8 cellular contexts compared by ENCODE assay signal in the genomic region with DNA sequence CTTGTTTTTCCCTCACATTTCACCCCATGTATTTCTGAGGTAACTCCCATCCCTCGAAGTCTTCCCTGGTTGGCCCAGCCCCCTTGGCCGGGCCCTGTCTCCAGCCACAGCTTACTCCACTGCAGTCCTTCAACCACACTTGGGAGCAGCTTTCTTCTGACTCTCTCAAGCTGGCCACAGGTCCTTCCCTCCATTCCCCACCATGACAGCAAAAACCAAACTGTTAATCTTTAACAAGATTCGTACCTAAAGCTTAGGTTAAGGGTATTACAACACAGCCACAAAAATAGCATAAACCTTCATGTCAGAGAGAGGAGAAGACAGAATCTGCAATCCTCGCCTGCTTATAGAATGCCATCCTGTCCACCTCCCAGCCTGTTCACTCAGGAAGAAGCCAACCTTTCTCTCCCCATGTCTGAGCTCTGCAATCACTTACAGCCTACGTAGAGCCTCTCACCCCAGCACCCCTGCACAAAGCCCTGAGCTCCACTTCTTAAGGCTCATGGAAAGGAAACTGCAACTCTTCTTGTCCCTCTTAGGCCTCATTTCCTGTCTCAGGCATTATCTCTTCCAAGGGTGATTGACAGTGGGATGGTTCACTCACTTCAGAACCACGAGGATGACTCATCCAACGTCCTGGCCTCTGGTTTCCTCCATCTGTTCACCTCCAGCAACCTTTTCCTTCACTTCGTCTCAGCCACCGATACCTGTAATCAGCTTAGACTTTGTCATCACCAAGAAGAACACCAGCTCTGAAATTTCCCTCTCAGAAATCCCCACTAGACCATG.
A peak's percentile ranks its signal among the peaks of the same experiment; 100 is the strongest.
DNase-seq lines count a peak whose midpoint lies in the region; ATAC-seq and TF ChIP-seq lines count a peak whose summit lies in the region.

No MANE protein-coding gene starts in this region.

- POLR2A ChIA-PET in CD4-positive, alpha-beta memory T cell (lab: Charles Lee; ENCODE audit: partially characterized antibody) = interaction anchor here (0.6 to 2.2 kb wide), 10 partner anchors 26 to 233 kb away, joined by 3 to 17 read pairs (median 4); partner anchors contain the start of gene TTF2

- intact Hi-C loops in CD4-positive, alpha-beta memory T cell (cut with micrococcal nuclease) = no loop called here

- no peak overlapping the region for H3K4me3 ChIP-seq in CD4-positive, alpha-beta memory T cell (ENCODE audit: low read length in 2 of 2)
- H3K4me3 ChIP-seq in RWPE2 (ENCODE audit: severe bottlenecking) = no peak overlapping the region
- no peak overlapping the region for H3K4me3 ChIP-seq in tibial nerve

- no peaks in the 10 kb centered on the region for H3K27me3 Mint-ChIP-seq in CD4-positive, alpha-beta memory T cell
- no peaks in the 10 kb centered on the region for H3K27me3 Mint-ChIP-seq in brain

- CTCF ChIA-PET in CD4-positive, alpha-beta memory T cell (lab: Charles Lee; ENCODE audit: partially characterized antibody) = interaction anchor here (0.6 to 4.2 kb wide), 10 partner anchors 9 to 233 kb away, joined by 3 to 20 read pairs (median 3); partner anchors contain the start of gene TTF2

- no peaks in the 10 kb centered on the region for H3K36me3 Mint-ChIP-seq in CD4-positive, alpha-beta memory T cell
- no peaks in the 10 kb centered on the region for H3K36me3 Mint-ChIP-seq in brain

- H3K27ac ChIP-seq in CD4-positive, alpha-beta memory T cell (ENCODE audit: low read depth, low read length) = peak overlapping the region; percentile 27
- H3K27ac ChIP-seq in RWPE2 (ENCODE audit: poor library complexity, severe bottlenecking) (peak overlapping the region; percentile 44), tibial nerve (no peak overlapping the region)

- ATAC-seq in GM19395 (IDR thresholded peaks at IDR 0.05; ENCODE audit: unreplicated experiment) (peak; percentile 91), HG03378 (IDR thresholded peaks at IDR 0.05; ENCODE audit: unreplicated experiment) (peak; percentile 87), RWPE2 (ENCODE audit: low read depth) (peak; percentile 94)

- no peak for TF ChIP-seq CTCF in RWPE2 (IDR thresholded peaks at IDR 0.05; ENCODE audit: poor library complexity, severe bottlenecking)
- TF ChIP-seq CTCF in brain (conservative IDR thresholded peaks at IDR 0.05) = no peak
- no peak for TF ChIP-seq CTCF in tibial nerve (IDR thresholded peaks at IDR 0.05)

- DNase-seq in CD4-positive, alpha-beta memory T cell = peak in 3 of 5 donors; percentile 23 to 84 (median 38)
- no peak for DNase-seq in RWPE2 (ENCODE audit: low spot score)
- DNase-seq in stimulated activated CD4-positive, alpha-beta T cell treated with anti-CD3 and anti-CD28 coated beads, Interleukin-2, amount 100 ng/mL, for 48 hours = peak; percentile 58
- no peak for DNase-seq in tibial nerve (ENCODE audit: low spot score in 2 of 2)
- DNase-seq in NCI-H146 treated with DMSO at 0.1 percent for 48 hours (lab: John Stamatoyannopoulos, UW; ENCODE audit: unreplicated experiment) = no peak

- H3K4me1 ChIP-seq in CD4-positive, alpha-beta memory T cell (ENCODE audit: insufficient read depth, low read length) = peaks cover 21% of the 10 kb centered on the region
- peaks cover 9% of the 10 kb centered on the region for H3K4me1 ChIP-seq in RWPE2 (ENCODE audit: insufficient read depth, poor library complexity, severe bottlenecking)
- H3K4me1 ChIP-seq in tibial nerve = no peaks in the 10 kb centered on the region

- no peak for TF ChIP-seq EP300 in tibial nerve (IDR thresholded peaks at IDR 0.05)

- WGBS in tibial nerve, 2 donors = 67 to 75% methylated on average over 9 of the region's 9 CpGs

- no peak for TF ChIP-seq POLR2A in tibial nerve (IDR thresholded peaks at IDR 0.05)

- peak overlapping the region; percentile 71 to 90 (median 88) for H3K27ac Mint-ChIP-seq in CD4-positive, alpha-beta memory T cell
- peak overlapping the region; percentile 43 to 96 (median 81) for H3K27ac Mint-ChIP-seq in brain

- no peaks in the 10 kb centered on the region for H3K9me3 ChIP-seq in CD4-positive, alpha-beta memory T cell (ENCODE audit: control insufficient read depth in 1 of 2, low read length in 2 of 2)
- H3K9me3 ChIP-seq in RWPE2 (ENCODE audit: severe bottlenecking) (peaks cover 4% of the 10 kb centered on the region), tibial nerve (no peaks in the 10 kb centered on the region)

- H3K27me3 ChIP-seq in CD4-positive, alpha-beta memory T cell (ENCODE audit: insufficient read depth, low read length) = no peaks in the 10 kb centered on the region
- H3K27me3 ChIP-seq in RWPE2 (ENCODE audit: insufficient read depth, poor library complexity, severe bottlenecking) = no peaks in the 10 kb centered on the region
- H3K27me3 ChIP-seq in tibial nerve = no peaks in the 10 kb centered on the region

- H3K4me1 Mint-ChIP-seq in CD4-positive, alpha-beta memory T cell = peaks cover 16 to 31% (median 24%) of the 10 kb centered on the region in 4 donors
- peaks cover 57% of the 10 kb centered on the region for H3K4me1 Mint-ChIP-seq in brain

- H3K9me3 Mint-ChIP-seq in CD4-positive, alpha-beta memory T cell = peaks cover 0 to 1% (median 0%) of the 10 kb centered on the region in 8 donors
- H3K9me3 Mint-ChIP-seq in brain = peaks cover 0 to 8% (median 0%) of the 10 kb centered on the region in 5 experiments

- no peaks in the 10 kb centered on the region for H3K36me3 ChIP-seq in CD4-positive, alpha-beta memory T cell (ENCODE audit: insufficient read depth, low read length)
- H3K36me3 ChIP-seq in RWPE2 (ENCODE audit: low read depth) = no peaks in the 10 kb centered on the region
- H3K36me3 ChIP-seq in tibial nerve = no peaks in the 10 kb centered on the region

- H3K4me3 Mint-ChIP-seq in CD4-positive, alpha-beta memory T cell = peak overlapping the region in 4 of 8 donors; percentile 48 to 66 (median 54)
- H3K4me3 Mint-ChIP-seq in brain = no peak overlapping the region

Comparison
In these comparisons a context has a peak if more than half of its experiments do, and no peak if none do; other contexts are left out.
1. DNase-seq: peak in CD4-positive, alpha-beta memory T cell (3 of 5) and stimulated activated CD4-positive, alpha-beta T cell treated with anti-CD3 and anti-CD28 coated beads, Interleukin-2, amount 100 ng/mL, for 48 hours (2 of 2); none in RWPE2 (single experiment), tibial nerve (0 of 2) and NCI-H146 treated with DMSO at 0.1 percent for 48 hours (single experiment).
2. H3K27ac ChIP-seq: peak in CD4-positive, alpha-beta memory T cell (single experiment) and RWPE2 (single experiment); none in tibial nerve (0 of 4).
3. Peak in every context shown above with its lines, with median percentiles within 50 percentile points of each other: ATAC-seq.